In the genomic region with DNA sequence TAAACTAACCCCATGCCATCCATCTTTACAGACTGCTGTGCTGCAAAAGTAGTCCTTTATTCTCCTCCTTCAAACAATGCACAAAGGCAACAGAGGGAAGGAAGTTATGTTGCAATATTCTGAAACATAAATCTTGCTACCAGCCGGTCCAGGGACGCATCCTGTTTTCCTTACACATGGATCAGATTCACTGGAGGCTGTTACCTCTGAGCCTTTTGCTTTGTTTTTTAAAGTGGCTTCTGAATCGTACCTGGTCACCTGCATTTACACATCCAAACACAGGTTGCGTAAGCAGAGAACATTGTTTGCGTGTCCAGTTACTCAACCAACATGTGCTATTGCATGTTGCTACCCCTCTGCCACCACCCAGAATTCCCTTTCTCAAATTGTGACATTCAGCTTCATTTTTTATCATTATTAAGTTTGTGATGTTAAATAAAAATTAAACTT, we compare ENCODE assay signal across 1 cellular context.
TF ChIP-seq lines count a peak whose summit lies in the region.

No MANE protein-coding gene starts in this region.

TF ChIP-seq in HepG2, 621 proteins besides CTCF, POLR2A, EP300 and RAD21 (continued from another document and continues in another):
- TF ChIP-seq, protein P1, sequence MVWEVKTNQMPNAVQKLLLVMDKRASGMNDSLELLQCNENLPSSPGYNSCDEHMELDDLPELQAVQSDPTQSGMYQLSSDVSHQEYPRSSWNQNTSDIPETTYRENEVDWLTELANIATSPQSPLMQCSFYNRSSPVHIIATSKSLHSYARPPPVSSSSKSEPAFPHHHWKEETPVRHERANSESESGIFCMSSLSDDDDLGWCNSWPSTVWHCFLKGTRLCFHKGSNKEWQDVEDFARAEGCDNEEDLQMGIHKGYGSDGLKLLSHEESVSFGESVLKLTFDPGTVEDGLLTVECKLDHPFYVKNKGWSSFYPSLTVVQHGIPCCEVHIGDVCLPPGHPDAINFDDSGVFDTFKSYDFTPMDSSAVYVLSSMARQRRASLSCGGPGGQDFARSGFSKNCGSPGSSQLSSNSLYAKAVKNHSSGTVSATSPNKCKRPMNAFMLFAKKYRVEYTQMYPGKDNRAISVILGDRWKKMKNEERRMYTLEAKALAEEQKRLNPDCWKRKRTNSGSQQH (CRISPR knock-in tag; IDR thresholded peaks at IDR 0.05; ENCODE audit: low read depth), result 0 out of 2 replicates have a peak, but pooled peaks have one; percentile 56
- TF ChIP-seq SUZ12 (IDR thresholded peaks at IDR 0.05; ENCODE audit: low read depth, low read length) (no peak), U2AF2 (IDR thresholded peaks at IDR 0.05; ENCODE audit: low read depth, low read length) (no peak), ZBTB7B (CRISPR knock-in tag; IDR thresholded peaks at IDR 0.05) (0 out of 2 replicates have a peak, but pooled peaks have one; percentile 61), ZNF678 (CRISPR knock-in tag; IDR thresholded peaks at IDR 0.05) (no peak), ZNF780A (CRISPR knock-in tag; IDR thresholded peaks at IDR 0.05) (peak; percentile 50; the same call in 1 of the 2 replicates), SIX1 (CRISPR knock-in tag; IDR thresholded peaks at IDR 0.05; ENCODE audit: borderline replicate concordance) (peak; percentile 89), SMC3 (IDR thresholded peaks at IDR 0.05; ENCODE audit: low read length) (no peak; the same call in 1 of the 2 replicates), ZNF614 (CRISPR knock-in tag; IDR thresholded peaks at IDR 0.05; ENCODE audit: borderline replicate concordance) (peak; percentile 72), ZBTB1 (CRISPR knock-in tag; IDR thresholded peaks at IDR 0.05; ENCODE audit: borderline replicate concordance) (no peak), ZNF629 (CRISPR knock-in tag; conservative IDR thresholded peaks at IDR 0.05) (0 out of 2 replicates have a peak, but pooled peaks have one; percentile 19), ISL2 (CRISPR knock-in tag; IDR thresholded peaks at IDR 0.05) (peak; percentile 86), RBFOX2 (IDR thresholded peaks at IDR 0.05; ENCODE audit: low read depth, low read length) (no peak; the same call in 1 of the 2 replicates), ZNF383 (CRISPR knock-in tag; IDR thresholded peaks at IDR 0.05; ENCODE audit: borderline replicate concordance) (no peak), ZNF749 (CRISPR knock-in tag; IDR thresholded peaks at IDR 0.05; ENCODE audit: borderline replicate concordance) (0 out of 2 replicates have a peak, but pooled peaks have one; percentile 40), KLF6 (CRISPR knock-in tag; IDR thresholded peaks at IDR 0.05) (peak; percentile 88), ZNF737 (CRISPR knock-in tag; IDR thresholded peaks at IDR 0.05; ENCODE audit: borderline replicate concordance) (no peak), MTF1 (CRISPR knock-in tag; IDR thresholded peaks at IDR 0.05) (no peak), NFE2L2 (IDR thresholded peaks at IDR 0.05; ENCODE audit: low read length) (no peak), ZNF839 (CRISPR knock-in tag; IDR thresholded peaks at IDR 0.05; ENCODE audit: borderline replicate concordance) (no peak), ZNF777 (CRISPR knock-in tag; IDR thresholded peaks at IDR 0.05) (no peak), MED13 (CRISPR knock-in tag; IDR thresholded peaks at IDR 0.05) (no peak), JDP2 (CRISPR knock-in tag; IDR thresholded peaks at IDR 0.05; ENCODE audit: borderline replicate concordance) (no peak), ZNF224 (CRISPR knock-in tag; IDR thresholded peaks at IDR 0.05) (no peak), PCBP1 (IDR thresholded peaks at IDR 0.05; ENCODE audit: borderline replicate concordance, low read depth, low read length) (no peak), MAZ (IDR thresholded peaks at IDR 0.05; ENCODE audit: borderline replicate concordance, low read depth, low read length) (no peak), MAZ (CRISPR knock-in tag; IDR thresholded peaks at IDR 0.05; ENCODE audit: low read depth) (no peak), ZNF792 (CRISPR knock-in tag; IDR thresholded peaks at IDR 0.05) (peak; percentile 77), ZNF34 (CRISPR knock-in tag; IDR thresholded peaks at IDR 0.05; ENCODE audit: borderline replicate concordance) (no peak), GZF1 (CRISPR knock-in tag; IDR thresholded peaks at IDR 0.05) (no peak), ZNF709 (CRISPR knock-in tag; IDR thresholded peaks at IDR 0.05) (0 out of 2 replicates have a peak, but pooled peaks have one; percentile 46), ZNF547 (CRISPR knock-in tag; IDR thresholded peaks at IDR 0.05) (no peak), HNF4G (IDR thresholded peaks at IDR 0.05; ENCODE audit: borderline replicate concordance, low read depth, low read length) (peak; percentile 50; the same call in 1 of the 2 replicates), HNF4G (CRISPR knock-in tag; IDR thresholded peaks at IDR 0.05; ENCODE audit: borderline replicate concordance, low read depth) (peak; percentile 54; the same call in 1 of the 2 replicates), ZFP1 (CRISPR knock-in tag; IDR thresholded peaks at IDR 0.05) (peak; percentile 77; the same call in 1 of the 2 replicates), CCAR2 (optimal IDR thresholded peaks at IDR 0.05; ENCODE audit: low read depth, low read length) (no peak), GABPA (IDR thresholded peaks at IDR 0.05; ENCODE audit: low read depth, low read length) (no peak), GABPA (CRISPR knock-in tag; IDR thresholded peaks at IDR 0.05; ENCODE audit: low read depth) (no peak), PHB2 (IDR thresholded peaks at IDR 0.05; ENCODE audit: partially characterized antibody) (no peak)
- TF ChIP-seq, protein P2, sequence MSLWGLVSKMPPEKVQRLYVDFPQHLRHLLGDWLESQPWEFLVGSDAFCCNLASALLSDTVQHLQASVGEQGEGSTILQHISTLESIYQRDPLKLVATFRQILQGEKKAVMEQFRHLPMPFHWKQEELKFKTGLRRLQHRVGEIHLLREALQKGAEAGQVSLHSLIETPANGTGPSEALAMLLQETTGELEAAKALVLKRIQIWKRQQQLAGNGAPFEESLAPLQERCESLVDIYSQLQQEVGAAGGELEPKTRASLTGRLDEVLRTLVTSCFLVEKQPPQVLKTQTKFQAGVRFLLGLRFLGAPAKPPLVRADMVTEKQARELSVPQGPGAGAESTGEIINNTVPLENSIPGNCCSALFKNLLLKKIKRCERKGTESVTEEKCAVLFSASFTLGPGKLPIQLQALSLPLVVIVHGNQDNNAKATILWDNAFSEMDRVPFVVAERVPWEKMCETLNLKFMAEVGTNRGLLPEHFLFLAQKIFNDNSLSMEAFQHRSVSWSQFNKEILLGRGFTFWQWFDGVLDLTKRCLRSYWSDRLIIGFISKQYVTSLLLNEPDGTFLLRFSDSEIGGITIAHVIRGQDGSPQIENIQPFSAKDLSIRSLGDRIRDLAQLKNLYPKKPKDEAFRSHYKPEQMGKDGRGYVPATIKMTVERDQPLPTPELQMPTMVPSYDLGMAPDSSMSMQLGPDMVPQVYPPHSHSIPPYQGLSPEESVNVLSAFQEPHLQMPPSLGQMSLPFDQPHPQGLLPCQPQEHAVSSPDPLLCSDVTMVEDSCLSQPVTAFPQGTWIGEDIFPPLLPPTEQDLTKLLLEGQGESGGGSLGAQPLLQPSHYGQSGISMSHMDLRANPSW (CRISPR knock-in tag; IDR thresholded peaks at IDR 0.05; ENCODE audit: borderline replicate concordance), result peak; percentile 69; the same call in 1 of the 2 replicates
- TF ChIP-seq, protein P3, sequence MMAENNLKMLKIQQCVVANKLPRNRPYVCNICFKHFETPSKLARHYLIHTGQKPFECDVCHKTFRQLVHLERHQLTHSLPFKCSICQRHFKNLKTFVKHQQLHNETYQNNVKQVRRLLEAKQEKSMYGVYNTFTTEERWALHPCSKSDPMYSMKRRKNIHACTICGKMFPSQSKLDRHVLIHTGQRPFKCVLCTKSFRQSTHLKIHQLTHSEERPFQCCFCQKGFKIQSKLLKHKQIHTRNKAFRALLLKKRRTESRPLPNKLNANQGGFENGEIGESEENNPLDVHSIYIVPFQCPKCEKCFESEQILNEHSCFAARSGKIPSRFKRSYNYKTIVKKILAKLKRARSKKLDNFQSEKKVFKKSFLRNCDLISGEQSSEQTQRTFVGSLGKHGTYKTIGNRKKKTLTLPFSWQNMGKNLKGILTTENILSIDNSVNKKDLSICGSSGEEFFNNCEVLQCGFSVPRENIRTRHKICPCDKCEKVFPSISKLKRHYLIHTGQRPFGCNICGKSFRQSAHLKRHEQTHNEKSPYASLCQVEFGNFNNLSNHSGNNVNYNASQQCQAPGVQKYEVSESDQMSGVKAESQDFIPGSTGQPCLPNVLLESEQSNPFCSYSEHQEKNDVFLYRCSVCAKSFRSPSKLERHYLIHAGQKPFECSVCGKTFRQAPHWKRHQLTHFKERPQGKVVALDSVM (CRISPR knock-in tag; IDR thresholded peaks at IDR 0.05), result no peak
- TF ChIP-seq, protein P4, sequence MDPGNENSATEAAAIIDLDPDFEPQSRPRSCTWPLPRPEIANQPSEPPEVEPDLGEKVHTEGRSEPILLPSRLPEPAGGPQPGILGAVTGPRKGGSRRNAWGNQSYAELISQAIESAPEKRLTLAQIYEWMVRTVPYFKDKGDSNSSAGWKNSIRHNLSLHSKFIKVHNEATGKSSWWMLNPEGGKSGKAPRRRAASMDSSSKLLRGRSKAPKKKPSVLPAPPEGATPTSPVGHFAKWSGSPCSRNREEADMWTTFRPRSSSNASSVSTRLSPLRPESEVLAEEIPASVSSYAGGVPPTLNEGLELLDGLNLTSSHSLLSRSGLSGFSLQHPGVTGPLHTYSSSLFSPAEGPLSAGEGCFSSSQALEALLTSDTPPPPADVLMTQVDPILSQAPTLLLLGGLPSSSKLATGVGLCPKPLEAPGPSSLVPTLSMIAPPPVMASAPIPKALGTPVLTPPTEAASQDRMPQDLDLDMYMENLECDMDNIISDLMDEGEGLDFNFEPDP (CRISPR knock-in tag; conservative IDR thresholded peaks at IDR 0.05), result no peak
- TF ChIP-seq, protein P5, sequence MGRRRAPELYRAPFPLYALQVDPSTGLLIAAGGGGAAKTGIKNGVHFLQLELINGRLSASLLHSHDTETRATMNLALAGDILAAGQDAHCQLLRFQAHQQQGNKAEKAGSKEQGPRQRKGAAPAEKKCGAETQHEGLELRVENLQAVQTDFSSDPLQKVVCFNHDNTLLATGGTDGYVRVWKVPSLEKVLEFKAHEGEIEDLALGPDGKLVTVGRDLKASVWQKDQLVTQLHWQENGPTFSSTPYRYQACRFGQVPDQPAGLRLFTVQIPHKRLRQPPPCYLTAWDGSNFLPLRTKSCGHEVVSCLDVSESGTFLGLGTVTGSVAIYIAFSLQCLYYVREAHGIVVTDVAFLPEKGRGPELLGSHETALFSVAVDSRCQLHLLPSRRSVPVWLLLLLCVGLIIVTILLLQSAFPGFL (CRISPR knock-in tag; IDR thresholded peaks at IDR 0.05), result no peak
- TF ChIP-seq, protein P6, sequence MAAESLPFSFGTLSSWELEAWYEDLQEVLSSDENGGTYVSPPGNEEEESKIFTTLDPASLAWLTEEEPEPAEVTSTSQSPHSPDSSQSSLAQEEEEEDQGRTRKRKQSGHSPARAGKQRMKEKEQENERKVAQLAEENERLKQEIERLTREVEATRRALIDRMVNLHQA (CRISPR knock-in tag; IDR thresholded peaks at IDR 0.05), result no peak; the same call in 1 of the 2 replicates
- TF ChIP-seq, protein P7, sequence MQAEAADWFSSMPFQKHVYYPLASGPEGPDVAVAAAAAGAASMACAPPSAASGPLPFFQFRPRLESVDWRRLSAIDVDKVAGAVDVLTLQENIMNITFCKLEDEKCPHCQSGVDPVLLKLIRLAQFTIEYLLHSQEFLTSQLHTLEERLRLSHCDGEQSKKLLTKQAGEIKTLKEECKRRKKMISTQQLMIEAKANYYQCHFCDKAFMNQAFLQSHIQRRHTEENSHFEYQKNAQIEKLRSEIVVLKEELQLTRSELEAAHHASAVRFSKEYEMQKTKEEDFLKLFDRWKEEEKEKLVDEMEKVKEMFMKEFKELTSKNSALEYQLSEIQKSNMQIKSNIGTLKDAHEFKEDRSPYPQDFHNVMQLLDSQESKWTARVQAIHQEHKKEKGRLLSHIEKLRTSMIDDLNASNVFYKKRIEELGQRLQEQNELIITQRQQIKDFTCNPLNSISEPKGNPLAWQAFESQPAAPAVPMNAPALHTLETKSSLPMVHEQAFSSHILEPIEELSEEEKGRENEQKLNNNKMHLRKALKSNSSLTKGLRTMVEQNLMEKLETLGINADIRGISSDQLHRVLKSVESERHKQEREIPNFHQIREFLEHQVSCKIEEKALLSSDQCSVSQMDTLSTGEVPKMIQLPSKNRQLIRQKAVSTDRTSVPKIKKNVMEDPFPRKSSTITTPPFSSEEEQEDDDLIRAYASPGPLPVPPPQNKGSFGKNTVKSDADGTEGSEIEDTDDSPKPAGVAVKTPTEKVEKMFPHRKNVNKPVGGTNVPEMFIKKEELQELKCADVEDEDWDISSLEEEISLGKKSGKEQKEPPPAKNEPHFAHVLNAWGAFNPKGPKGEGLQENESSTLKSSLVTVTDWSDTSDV (CRISPR knock-in tag; IDR thresholded peaks at IDR 0.05), result no peak
- TF ChIP-seq, protein P8, sequence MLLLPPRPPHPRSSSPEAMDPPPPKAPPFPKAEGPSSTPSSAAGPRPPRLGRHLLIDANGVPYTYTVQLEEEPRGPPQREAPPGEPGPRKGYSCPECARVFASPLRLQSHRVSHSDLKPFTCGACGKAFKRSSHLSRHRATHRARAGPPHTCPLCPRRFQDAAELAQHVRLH (CRISPR knock-in tag; IDR thresholded peaks at IDR 0.05; ENCODE audit: borderline replicate concordance, low read depth), result no peak
- TF ChIP-seq, protein P9, sequence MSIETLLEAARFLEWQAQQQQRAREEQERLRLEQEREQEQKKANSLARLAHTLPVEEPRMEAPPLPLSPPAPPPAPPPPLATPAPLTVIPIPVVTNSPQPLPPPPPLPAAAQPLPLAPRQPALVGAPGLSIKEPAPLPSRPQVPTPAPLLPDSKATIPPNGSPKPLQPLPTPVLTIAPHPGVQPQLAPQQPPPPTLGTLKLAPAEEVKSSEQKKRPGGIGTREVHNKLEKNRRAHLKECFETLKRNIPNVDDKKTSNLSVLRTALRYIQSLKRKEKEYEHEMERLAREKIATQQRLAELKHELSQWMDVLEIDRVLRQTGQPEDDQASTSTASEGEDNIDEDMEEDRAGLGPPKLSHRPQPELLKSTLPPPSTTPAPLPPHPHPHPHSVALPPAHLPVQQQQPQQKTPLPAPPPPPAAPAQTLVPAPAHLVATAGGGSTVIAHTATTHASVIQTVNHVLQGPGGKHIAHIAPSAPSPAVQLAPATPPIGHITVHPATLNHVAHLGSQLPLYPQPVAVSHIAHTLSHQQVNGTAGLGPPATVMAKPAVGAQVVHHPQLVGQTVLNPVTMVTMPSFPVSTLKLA (IDR thresholded peaks at IDR 0.05), result peak; percentile 47; the same call in 1 of the 2 replicates
